In genomic region chr2:168416555-168416954, GRCh38 we compare ENCODE assay signal across 23 cellular contexts. TPM values are rescaled to one million over a fixed set of nuclear protein-coding genes. Genes with fewer than 3 reads are reported as not detected.
DNase-seq lines count a peak whose midpoint lies in the region; ATAC-seq, FAIRE-seq and TF ChIP-seq lines count a peak whose summit lies in the region.
"Had no signal": no experiment of that assay in that cellular context is flagged by ENCODE, and none has a peak within 500 bp of the region (broad histone marks: within the 10 kb centered on the region; RNA-seq: fewer than 3 reads in every experiment).

No MANE protein-coding gene starts in this region.

- 0 out of 3 replicates have a peak, but pooled peaks cover 4% of the 10 kb centered on the region for H3K9me3 ChIP-seq in A549
- H3K9me3 ChIP-seq in GM23248 (ENCODE audit: low read depth), result no peaks in the 10 kb centered on the region
- H3K9me3 ChIP-seq: MG63 had no signal

- H3K9me2 ChIP-seq in GM23248 (ENCODE audit: insufficient read depth), result no peaks in the 10 kb centered on the region

- H3K36me3 ChIP-seq in GM23248 (ENCODE audit: low read depth), result no peaks in the 10 kb centered on the region
- H3K36me3 ChIP-seq: HAP-1, MG63 had no signal

- no peak for ATAC-seq in A549
- ATAC-seq in HG02642 (IDR thresholded peaks at IDR 0.05; ENCODE audit: poor library complexity, unreplicated experiment), result no peak
- ATAC-seq in HG03045 (IDR thresholded peaks at IDR 0.05; ENCODE audit: unreplicated experiment), result no peak
- ATAC-seq: GM12878, GM23338 had no signal

- H3K27ac ChIP-seq in A549, result no peak overlapping the region
- no peak overlapping the region for H3K27ac ChIP-seq in GM23248
- H3K27ac ChIP-seq in coronary artery, result no peak overlapping the region
- H3K27ac ChIP-seq: PC-9 had no signal

- H3F3A ChIP-seq in GM23248 (ENCODE audit: insufficient read depth), result no peaks in the 10 kb centered on the region

- no peak for TF ChIP-seq RAD21 in A549 (conservative IDR thresholded peaks at IDR 0.05 in 1 of 2, IDR thresholded peaks at IDR 0.05 in 1 of 2)

- CTCF ChIA-PET in A549 (lab: Yijun Ruan, JAX), result no interaction called here

- no peak for DNase-seq in A549 (ENCODE audit: low read depth in 1 of 2, low spot score in 1 of 2)
- DNase-seq in GM23248, result peak; percentile 21
- peak; percentile 58 for DNase-seq in amniotic epithelial cell (ENCODE audit: low read depth)
- DNase-seq in fibroblast of mammary gland (ENCODE audit: low read depth), result peak; percentile 38
- no peak for DNase-seq in coronary artery (ENCODE audit: low spot score)
- DNase-seq in NCI-H1417 (lab: John Stamatoyannopoulos, UW), result no peak
- DNase-seq: CD4-positive, CD25-positive, alpha-beta regulatory T cell; Kasumi-1; MG63; NCI-H1048; NCI-H1436; NCI-H187 treated with DMSO at 0.1 percent for 48 hours; NCI-H2107; NCI-H510A; NCI-H748 treated with DMSO at 0.1 percent for 48 hours; PC-9; RPMI8226; SHP77 had no signal

- no peak overlapping the region for H2AFZ ChIP-seq in GM23248
- H2AFZ ChIP-seq: GM23338, PC-9 had no signal

- H3K4me2 ChIP-seq in A549 (no peak overlapping the region), GM23248 (ENCODE audit: unreplicated experiment) (no peak overlapping the region)
- H3K4me2 ChIP-seq: GM23338, PC-9 had no signal

- FAIRE-seq in A549 (lab: Jason Lieb, UNC), result no peak
- FAIRE-seq: GM12878 had no signal

- in situ Hi-C loops in GM23248 (cut with MboI), result no loop called here

- TF ChIP-seq EP300 in A549 (IDR thresholded peaks at IDR 0.05), result no peak

- POLR2A ChIA-PET in A549 (lab: Yijun Ruan, JAX), result no interaction called here

- H4K20me1 ChIP-seq in GM23248 (ENCODE audit: insufficient read depth), result no peaks in the 10 kb centered on the region

- H3K79me2 ChIP-seq in GM23248 (ENCODE audit: insufficient read depth), result no peaks in the 10 kb centered on the region

- no peak overlapping the region for H3K9ac ChIP-seq in GM23248

- H3K4me3 ChIP-seq in A549 (no peak overlapping the region), GM23248 (no peak overlapping the region), fibroblast of mammary gland (ENCODE audit: control insufficient read depth, low read depth, low read length) (no peak overlapping the region), coronary artery (no peak overlapping the region)
- H3K4me3 ChIP-seq: GM12878, GM23338, HAP-1, MG63, PC-9 had no signal

- TF ChIP-seq CTCF in A549 (IDR thresholded peaks at IDR 0.05) (no peak), fibroblast of mammary gland (conservative IDR thresholded peaks at IDR 0.05; ENCODE audit: control insufficient read depth, insufficient read depth, low read depth, low read length) (no peak), coronary artery (IDR thresholded peaks at IDR 0.05) (no peak)

- no peaks in the 10 kb centered on the region for H3K4me1 ChIP-seq in A549
- no peaks in the 10 kb centered on the region for H3K4me1 ChIP-seq in GM23248 (ENCODE audit: insufficient read depth)
- H3K4me1 ChIP-seq: HAP-1 had no signal

- no peak for TF ChIP-seq POLR2A in A549 (IDR thresholded peaks at IDR 0.05; ENCODE audit: low read length)

- H3K27me3 ChIP-seq in GM23248 (replicated peaks; ENCODE audit: insufficient read depth), result no peaks in the 10 kb centered on the region
- H3K27me3 ChIP-seq: MG63 had no signal

TF ChIP-seq in A549, 52 proteins besides CTCF, POLR2A, EP300 and RAD21:
- no peak for TF ChIP-seq PHF8 (IDR thresholded peaks at IDR 0.05; ENCODE audit: borderline replicate concordance, low read depth)
- no peak for TF ChIP-seq SMC3 (IDR thresholded peaks at IDR 0.05)
- no peak for TF ChIP-seq RNF2 (IDR thresholded peaks at IDR 0.05; ENCODE audit: borderline replicate concordance, low read depth)
- TF ChIP-seq ZFP36 (IDR thresholded peaks at IDR 0.05; ENCODE audit: borderline replicate concordance, partially characterized antibody), result no peak
- TF ChIP-seq EHF (CRISPR knock-in tag; IDR thresholded peaks at IDR 0.05), result no peak
- no peak for TF ChIP-seq TP53 (CRISPR knock-in tag; IDR thresholded peaks at IDR 0.05)
- peak; percentile 55 for TF ChIP-seq MAFK (IDR thresholded peaks at IDR 0.05; ENCODE audit: partially characterized antibody)
- TF ChIP-seq NR3C1 (IDR thresholded peaks at IDR 0.05), result no peak

RNA-seq across cellular contexts. Expression of gene CERS6, which starts 39.5 kb away (rescaled TPM):
- 16.9 and 19.0 TPM in 2 replicates for polyA plus RNA-seq in A549 (2011; rRNA removed)
- 2.9 and 3.7 TPM in 2 replicates for polyA plus RNA-seq in A549 (2012; cell fraction: cytosol; rRNA removed)
- 1.7 and 3.2 TPM in 2 replicates for polyA plus RNA-seq in A549 (2012; cell fraction: nucleus; rRNA removed)
- 10.9 to 12.0 TPM (median 11.6 TPM) in 3 replicates for polyA plus RNA-seq in A549 (2017; fragmentation: RNase III; extraction: RNeasy Plus Mini Kit Qiagen cat#74134 plus additional on column Dnase treatment)
- polyA minus RNA-seq in A549 (2011; rRNA and poly(A)+ RNA removed), result 12.8 and 13.0 TPM in 2 replicates
- total RNA-seq in GM23248 (2014; rRNA removed; shearing (Covaris generic)), result 16.0 and 17.8 TPM in 2 replicates
- polyA plus RNA-seq in GM23248 (2016; fragmentation: Nextera tagmentation; extraction: Ambion mirVana), result 7.9 and 8.3 TPM in 2 replicates

Comparison
In these comparisons a context has a peak if more than half of its experiments do, and no peak if none do; other contexts are left out.
1. DNase-seq: peak in GM23248 (single experiment), amniotic epithelial cell (single experiment) and fibroblast of mammary gland (single experiment); none in A549 (0 of 2), coronary artery (single experiment) and NCI-H1417 (0 of 3).